Comparison of ENCODE assay signal across 16 cellular contexts in the genomic region with DNA sequence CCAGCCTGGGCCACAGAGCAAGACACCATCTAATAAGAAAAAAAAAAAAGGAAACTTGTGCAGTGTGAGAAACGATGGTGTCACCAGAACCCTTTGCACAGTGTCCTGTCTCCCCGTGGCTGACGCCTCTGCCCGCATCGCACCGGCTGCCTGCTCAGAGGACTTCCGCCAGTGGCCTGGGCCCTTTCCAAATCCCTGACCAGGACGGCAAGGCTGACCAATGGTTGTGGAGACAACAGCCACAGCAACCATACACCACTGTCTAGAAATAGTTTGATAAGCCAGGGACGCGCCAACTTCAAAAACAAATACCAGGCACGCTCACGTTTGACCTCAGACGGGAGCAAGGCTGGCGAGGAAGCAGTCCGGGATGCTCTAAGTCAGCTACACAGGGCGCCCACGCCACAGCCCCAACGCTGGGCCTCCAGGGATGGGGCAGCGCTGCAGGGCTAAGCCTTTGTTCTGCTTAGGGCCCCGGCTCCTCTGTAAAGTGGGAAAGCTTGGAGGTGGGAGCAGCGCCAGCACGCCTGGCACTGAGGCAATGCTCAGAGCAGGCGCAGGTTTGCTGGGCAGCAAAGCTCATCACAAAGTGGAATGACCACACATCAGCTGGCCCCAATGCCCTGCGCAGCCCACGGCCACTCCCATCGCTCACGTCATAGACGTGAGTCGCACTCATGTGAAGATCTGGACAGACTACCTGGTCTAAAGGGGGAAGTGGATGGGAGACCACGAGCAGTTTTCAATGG. TPM values are rescaled to one million over a fixed set of nuclear protein-coding genes. Genes with fewer than 3 reads are reported as not detected.
A peak's percentile ranks its signal among the peaks of the same experiment; 100 is the strongest.
DNase-seq lines count a peak whose midpoint lies in the region; ATAC-seq, FAIRE-seq and TF ChIP-seq lines count a peak whose summit lies in the region.
"Had no signal": no experiment of that assay in that cellular context is flagged by ENCODE, and none has a peak within 500 bp of the region (broad histone marks: within the 10 kb centered on the region; RNA-seq: fewer than 3 reads in every experiment).

No MANE protein-coding gene starts in this region.

- no peaks in the 10 kb centered on the region for H3K9me3 Mint-ChIP-seq in nephron progenitor cell
- H3K9me3 Mint-ChIP-seq: activated naive CD4-positive, alpha-beta T cell treated with anti-CD3 and anti-CD28 coated beads, Interleukin-2, amount 50 U/mL, for 24 hours had no signal

- peaks cover 69% of the 10 kb centered on the region for H3K36me3 Mint-ChIP-seq in nephron progenitor cell (ENCODE audit: low read depth)

- TF ChIP-seq CTCF in brain microvascular endothelial cell (IDR thresholded peaks at IDR 0.05; ENCODE audit: low read depth, low read length, missing control alignments): no peak
- no peak for TF ChIP-seq CTCF in nephron progenitor cell (IDR thresholded peaks at IDR 0.05)

- peak overlapping the region; percentile 88 for H3K27ac Mint-ChIP-seq in nephron progenitor cell
- H3K27ac Mint-ChIP-seq: activated naive CD4-positive, alpha-beta T cell treated with anti-CD3 and anti-CD28 coated beads, Interleukin-2, amount 50 U/mL, for 24 hours had no signal

- H3K4me1 Mint-ChIP-seq in nephron progenitor cell: no peaks in the 10 kb centered on the region
- H3K4me1 Mint-ChIP-seq: activated naive CD4-positive, alpha-beta T cell treated with anti-CD3 and anti-CD28 coated beads, Interleukin-2, amount 50 U/mL, for 24 hours; CD4-positive, alpha-beta memory T cell had no signal

- H3K27me3 Mint-ChIP-seq in nephron progenitor cell (ENCODE audit: low read depth, poor library complexity): no peaks in the 10 kb centered on the region
- H3K27me3 Mint-ChIP-seq: activated naive CD4-positive, alpha-beta T cell treated with anti-CD3 and anti-CD28 coated beads, Interleukin-2, amount 50 U/mL, for 24 hours; CD4-positive, alpha-beta memory T cell had no signal

- H3K4me3 Mint-ChIP-seq in nephron progenitor cell: no peak overlapping the region
- H3K4me3 Mint-ChIP-seq: activated naive CD4-positive, alpha-beta T cell treated with anti-CD3 and anti-CD28 coated beads, Interleukin-2, amount 50 U/mL, for 24 hours; CD4-positive, alpha-beta memory T cell had no signal

- no peaks in the 10 kb centered on the region for H3K27me3 ChIP-seq in brain microvascular endothelial cell (replicated peaks)
- H3K27me3 ChIP-seq: pancreas, spleen had no signal

- no peak overlapping the region for H3K4me3 ChIP-seq in brain microvascular endothelial cell (ENCODE audit: low read depth, low read length)
- H3K4me3 ChIP-seq: pancreas, spleen had no signal

- in situ Hi-C loops in brain microvascular endothelial cell (cut with HindIII; ENCODE audit: low pct_ligation_motif_present, low sequenced_read_pairs): no loop called here

- DNase-seq in EL (peak; percentile 20), HTR-8/SVneo (ENCODE audit: insufficient read length, low spot score) (no peak), brain microvascular endothelial cell (peak; percentile 12), nephron progenitor cell (no peak), frontal cortex (ENCODE audit: low spot score in 2 of 2) (no peak)
- DNase-seq: CD4-positive, alpha-beta memory T cell; NCI-H2107; NCI-H774; spleen had no signal

- ATAC-seq in HG03196 (IDR thresholded peaks at IDR 0.05; ENCODE audit: unreplicated experiment) (no peak), GM21723 (IDR thresholded peaks at IDR 0.05; ENCODE audit: unreplicated experiment) (no peak)
- ATAC-seq: pancreas had no signal

- H3K36me3 ChIP-seq in brain microvascular endothelial cell (replicated peaks): peaks cover 75% of the 10 kb centered on the region

- peak overlapping the region; percentile 24 for H3K27ac ChIP-seq in brain microvascular endothelial cell
- H3K27ac ChIP-seq: pancreas, spleen had no signal

- FAIRE-seq in HTR-8/SVneo (lab: Jason Lieb, UNC) (peak; percentile 20), frontal cortex (lab: Jason Lieb, UNC) (no peak)
- FAIRE-seq: GM12892, keratinocyte, pancreas, RCC 7860 had no signal

RNA-seq across cellular contexts. Expression of gene PGAM5, which starts 12.5 kb away (rescaled TPM):
- 31.0 TPM for total RNA-seq in frontal cortex

RNA-seq across cellular contexts. Expression of gene PXMP2, which starts 35.8 kb away (rescaled TPM):
- total RNA-seq in frontal cortex: 15.9 TPM

RNA-seq across cellular contexts. Expression of gene POLE, which starts 36.0 kb away (rescaled TPM):
- 26.9 TPM for total RNA-seq in frontal cortex

RNA-seq across cellular contexts. Expression of gene ANKLE2, which starts 38.4 kb away (rescaled TPM):
- total RNA-seq in frontal cortex: 44.8 TPM

Comparison
In these comparisons a context has a peak if more than half of its experiments do, and no peak if none do; other contexts are left out.
1. DNase-seq: peak in EL (single experiment) and brain microvascular endothelial cell (single experiment); none in HTR-8/SVneo (single experiment), nephron progenitor cell (single experiment) and frontal cortex (0 of 2).